In genomic region chr9:128094166-128094949, GRCh38 we compare ENCODE assay signal across 8 cellular contexts. TPM values are rescaled to one million over a fixed set of nuclear protein-coding genes. Genes with fewer than 3 reads are reported as not detected.
A peak's percentile ranks its signal among the peaks of the same experiment; 100 is the strongest.
DNase-seq lines count a peak whose midpoint lies in the region; ATAC-seq, FAIRE-seq and TF ChIP-seq lines count a peak whose summit lies in the region.

No MANE protein-coding gene starts in this region.

- H2AFZ ChIP-seq in DND-41 (ENCODE audit: low read depth, low read length) (0 out of 2 replicates have a peak overlapping the region, but pooled peaks have one; percentile 17), osteoblast (ENCODE audit: low read length) (peak overlapping the region; percentile 59)

- H3K9me3 ChIP-seq in DND-41 (ENCODE audit: insufficient read depth, low read length, severe bottlenecking) (no peaks in the 10 kb centered on the region), MG63 (no peaks in the 10 kb centered on the region), osteoblast (ENCODE audit: low read depth, low read length) (no peaks in the 10 kb centered on the region)

- H3K36me3 Mint-ChIP-seq in activated naive CD8-positive, alpha-beta T cell, result no peaks in the 10 kb centered on the region

- peak overlapping the region; percentile 82 for H3K4me3 Mint-ChIP-seq in activated naive CD8-positive, alpha-beta T cell

- H3K27me3 ChIP-seq in DND-41 (ENCODE audit: insufficient read depth, low read length, poor library complexity), result no peaks in the 10 kb centered on the region
- no peaks in the 10 kb centered on the region for H3K27me3 ChIP-seq in MG63
- H3K27me3 ChIP-seq in osteoblast (ENCODE audit: insufficient read depth, low read length), result no peaks in the 10 kb centered on the region

- H3K4me1 Mint-ChIP-seq in activated naive CD8-positive, alpha-beta T cell (ENCODE audit: low read depth), result peaks cover 83% of the 10 kb centered on the region

- H3K4me2 ChIP-seq in DND-41 (ENCODE audit: insufficient read depth, low read length) (peak overlapping the region; percentile 54), osteoblast (ENCODE audit: insufficient read depth, low read length) (peak overlapping the region; percentile 88)

- peak; percentile 79 for DNase-seq in DND-41
- peak; percentile 95 for DNase-seq in H54 (ENCODE audit: insufficient read length, low spot score)
- DNase-seq in MG63, result peak; percentile 94
- DNase-seq in SK-MEL-5 (ENCODE audit: low read depth, low spot score), result peak; percentile 81
- peak; percentile 85 for DNase-seq in germinal center (ENCODE audit: low spot score)
- DNase-seq in osteoblast (ENCODE audit: insufficient read length, low spot score, missing footprints), result peak; percentile 94

- peak overlapping the region in 1 of 2 experiments; percentile 29; a peak in 1 of 4 replicates for H3K4me3 ChIP-seq in DND-41 (ENCODE audit: low read depth in 1 of 2, low read length in 2 of 2)
- H3K4me3 ChIP-seq in MG63, result peak overlapping the region; percentile 32
- peak overlapping the region; percentile 60 for H3K4me3 ChIP-seq in osteoblast (ENCODE audit: insufficient read depth, low read length)

- H3K9me3 Mint-ChIP-seq in activated naive CD8-positive, alpha-beta T cell (ENCODE audit: low read depth), result no peaks in the 10 kb centered on the region

- H3K36me3 ChIP-seq in DND-41 (ENCODE audit: insufficient read depth, low read length), result peaks cover 18% of the 10 kb centered on the region
- H3K36me3 ChIP-seq in MG63, result no peaks in the 10 kb centered on the region; the same call in 1 of the 2 replicates
- peaks cover 3% of the 10 kb centered on the region for H3K36me3 ChIP-seq in osteoblast (ENCODE audit: insufficient read depth, low read length)

- no peak for TF ChIP-seq POLR2A in H54 (IDR thresholded peaks at IDR 0.05; ENCODE audit: low read depth, low read length)

- H3K27ac ChIP-seq in DND-41 (ENCODE audit: low read length) (peak overlapping the region; percentile 85), osteoblast (ENCODE audit: low read depth, low read length) (peak overlapping the region; percentile 98), temporal lobe (ENCODE audit: low read depth, low read length) (peak overlapping the region; percentile 77)

- H3K79me2 ChIP-seq in DND-41 (ENCODE audit: insufficient read depth, low read length) (peaks cover 90% of the 10 kb centered on the region), osteoblast (ENCODE audit: insufficient read depth, low read length) (peaks cover 78% of the 10 kb centered on the region)

- H3K27me3 Mint-ChIP-seq in activated naive CD8-positive, alpha-beta T cell, result no peaks in the 10 kb centered on the region

- H3K27ac Mint-ChIP-seq in activated naive CD8-positive, alpha-beta T cell, result peak overlapping the region; percentile 96

- H3K4me1 ChIP-seq in DND-41 (ENCODE audit: insufficient read depth, low read length), result peaks cover 62% of the 10 kb centered on the region
- H3K4me1 ChIP-seq in osteoblast (ENCODE audit: insufficient read depth, low read length), result peaks cover 61% of the 10 kb centered on the region

- TF ChIP-seq CTCF in DND-41 (IDR thresholded peaks at IDR 0.05; ENCODE audit: borderline replicate concordance, extremely low read depth, low read length, poor library complexity, severe bottlenecking) (no peak), osteoblast (IDR thresholded peaks at IDR 0.05; ENCODE audit: extremely low read depth, low read depth, low read length) (no peak)

- peak; percentile 97 for FAIRE-seq in H54 (lab: Jason Lieb, UNC)

- H3K9ac ChIP-seq in DND-41 (ENCODE audit: low read depth, low read length), result peak overlapping the region; percentile 33

- peak; percentile 85 for ATAC-seq in DND-41 (ENCODE audit: insufficient read depth, low read depth)

- in situ Hi-C loops in SK-MEL-5 (cut with HindIII; ENCODE audit: low pct_unique_long_range_greater_than_20kb, low sequenced_read_pairs), result no loop called here

- H4K20me1 ChIP-seq in DND-41 (ENCODE audit: insufficient read depth, low read length), result peaks cover 16% of the 10 kb centered on the region
- H4K20me1 ChIP-seq in osteoblast (ENCODE audit: insufficient read depth, low read length), result peaks cover 5% of the 10 kb centered on the region

RNA-seq across cellular contexts. Expression of gene SLC25A25, which starts 26.3 kb away (rescaled TPM):
- total RNA-seq in MG63 (2014; rRNA removed; shearing (Covaris generic); ENCODE audit: low replicate concordance), result 7.4 and 8.7 TPM in 2 replicates
- total RNA-seq in SK-MEL-5 (2014; rRNA removed; shearing (Covaris generic)), result 26.5 and 30.8 TPM in 2 replicates
- 21.5 and 27.2 TPM in 2 replicates for polyA plus RNA-seq in SK-MEL-5 (2015; cell fraction: cytosol; rRNA removed)
- 21.4 and 29.9 TPM in 2 replicates for polyA plus RNA-seq in SK-MEL-5 (2015; cell fraction: nucleus; rRNA removed)
- total RNA-seq in osteoblast (9.7 and 13.4 TPM in 2 replicates), temporal lobe (26.6 TPM)

RNA-seq across cellular contexts. Expression of gene NAIF1, which starts 27.2 kb away (rescaled TPM):
- 6.4 and 10.7 TPM in 2 replicates for total RNA-seq in MG63 (2014; rRNA removed; shearing (Covaris generic); ENCODE audit: low replicate concordance)
- total RNA-seq in SK-MEL-5 (2014; rRNA removed; shearing (Covaris generic)), result 11.9 and 15.1 TPM in 2 replicates
- 13.6 and 15.4 TPM in 2 replicates for polyA plus RNA-seq in SK-MEL-5 (2015; cell fraction: cytosol; rRNA removed)
- polyA plus RNA-seq in SK-MEL-5 (2015; cell fraction: nucleus; rRNA removed), result 3.7 and 8.8 TPM in 2 replicates
- total RNA-seq in osteoblast, result 10.1 and 10.6 TPM in 2 replicates
- 5.2 TPM for total RNA-seq in temporal lobe

RNA-seq across cellular contexts. Expression of gene PTGES2, which starts 33.2 kb away (rescaled TPM):
- 114 and 120 TPM in 2 replicates for total RNA-seq in MG63 (2014; rRNA removed; shearing (Covaris generic); ENCODE audit: low replicate concordance)
- 122 and 123 TPM in 2 replicates for total RNA-seq in SK-MEL-5 (2014; rRNA removed; shearing (Covaris generic))
- 95.3 and 112 TPM in 2 replicates for polyA plus RNA-seq in SK-MEL-5 (2015; cell fraction: cytosol; rRNA removed)
- 336 and 343 TPM in 2 replicates for polyA plus RNA-seq in SK-MEL-5 (2015; cell fraction: nucleus; rRNA removed)
- total RNA-seq in osteoblast, result 42.7 and 50.3 TPM in 2 replicates
- total RNA-seq in temporal lobe, result 40.1 TPM

RNA-seq across cellular contexts. Expression of gene LCN2, which starts 54.9 kb away (rescaled TPM):
- total RNA-seq in MG63 (2014; rRNA removed; shearing (Covaris generic); ENCODE audit: low replicate concordance), result not detected in 2 replicates
- not detected in 2 replicates for total RNA-seq in SK-MEL-5 (2014; rRNA removed; shearing (Covaris generic))
- not detected in 2 replicates for polyA plus RNA-seq in SK-MEL-5 (2015; cell fraction: cytosol; rRNA removed)
- not detected in 2 replicates for polyA plus RNA-seq in SK-MEL-5 (2015; cell fraction: nucleus; rRNA removed)
- total RNA-seq in osteoblast, result not detected in 2 replicates
- total RNA-seq in temporal lobe, result 0.25 TPM
